In the genomic region with DNA sequence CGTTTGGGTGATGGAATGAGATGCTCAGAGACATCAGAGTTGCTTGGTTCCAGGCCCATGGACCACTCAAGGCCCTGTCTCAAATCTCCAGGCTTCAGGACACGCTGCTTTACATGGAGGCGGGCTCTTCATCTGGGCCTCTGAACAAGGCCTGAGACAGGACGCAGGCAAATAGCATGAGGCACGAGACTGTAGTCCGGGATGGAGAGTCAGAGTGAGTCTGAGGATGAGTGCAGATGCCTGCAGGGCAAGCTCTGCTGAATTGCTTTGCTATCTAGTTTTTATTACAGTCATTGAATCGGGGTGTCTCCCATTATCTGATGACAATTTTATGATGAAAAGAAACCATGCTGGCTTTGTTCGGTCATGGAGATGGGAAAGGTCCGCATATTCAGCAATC, we compare ENCODE assay signal across 21 cellular contexts. TPM values are rescaled to one million over a fixed set of nuclear protein-coding genes. Genes with fewer than 3 reads are reported as not detected.
DNase-seq lines count a peak whose midpoint lies in the region; ATAC-seq and TF ChIP-seq lines count a peak whose summit lies in the region.
"Had no signal": no experiment of that assay in that cellular context is flagged by ENCODE, and none has a peak within 500 bp of the region (broad histone marks: within the 10 kb centered on the region; RNA-seq: fewer than 3 reads in every experiment).

No MANE protein-coding gene starts in this region.

- H3K4me3 ChIP-seq in SK-N-SH (ENCODE audit: low read depth in 2 of 2, low read length in 1 of 2) (no peak overlapping the region), lower lobe of right lung (no peak overlapping the region), sigmoid colon (no peak overlapping the region)

- no peak overlapping the region for H3K4me3 Mint-ChIP-seq in brain
- H3K4me3 Mint-ChIP-seq in immature natural killer cell = no peak overlapping the region
- H3K4me3 Mint-ChIP-seq: activated B cell treated with CpG ODN at 0.5 μM for 24 hours; activated T-helper 1 cell treated with anti-CD3 and anti-CD28 coated beads, Interleukin-12 subunit alpha, Interleukin-12 subunit beta, Interleukin-2, Interleukin-4 antibody, amounts not matched to agents 30 ng/mL and 10 ng/mL and 1 ng/mL, durations not matched to agents 14 hours and 24 hours and 36 hours; CD4-positive, alpha-beta memory T cell; natural killer cell treated with Interleukin-12 subunit alpha and Interleukin-12 subunit beta and Interleukin-15 and Interleukin-18, amount 100 ng/mL, for 72 hours had no signal

- no peak overlapping the region for H2AFZ ChIP-seq in SK-N-SH (ENCODE audit: low read depth)

- no peak for TF ChIP-seq EP300 in SK-N-SH (IDR thresholded peaks at IDR 0.05; ENCODE audit: borderline replicate concordance in 1 of 2, low read depth in 1 of 2, low read length in 1 of 2)
- no peak for TF ChIP-seq EP300 in sigmoid colon (IDR thresholded peaks at IDR 0.05)

- CTCF ChIA-PET in SK-N-SH (lab: Yijun Ruan, JAX) = interaction anchor here (0.9 to 3.7 kb wide), 8 partner anchors 10 to 502 kb away, joined by 3 to 12 read pairs (median 6); no protein-coding TSS in a partner anchor

- no peak for TF ChIP-seq POLR2A in sigmoid colon (IDR thresholded peaks at IDR 0.05)

- no peaks in the 10 kb centered on the region for H3K27me3 ChIP-seq in SK-N-SH (ENCODE audit: insufficient read depth)
- H3K27me3 ChIP-seq in lower lobe of right lung (ENCODE audit: low read depth) = no peaks in the 10 kb centered on the region
- no peaks in the 10 kb centered on the region for H3K27me3 ChIP-seq in sigmoid colon

- H3K27me3 Mint-ChIP-seq in brain = peaks cover 5% of the 10 kb centered on the region
- peaks cover 0 to 10% (median 6%) of the 10 kb centered on the region in 3 donors for H3K27me3 Mint-ChIP-seq in immature natural killer cell (ENCODE audit: low read depth in 3 of 3)

- WGBS in SK-N-SH (ENCODE audit: low lambda C conversion rate) = 14% methylated on average over 9 of the region's 9 CpGs
- WGBS in sigmoid colon, 2 donors = 46 to 72% methylated on average over 9 of the region's 9 CpGs

- no peaks in the 10 kb centered on the region for H4K20me1 ChIP-seq in SK-N-SH (ENCODE audit: insufficient read depth)

- intact Hi-C loops in lower lobe of right lung (cut with DNase I) = no loop called here
- intact Hi-C loops in sigmoid colon (cut with DNase I) = loop anchor here (5.0 kb wide), 1 partner anchor 80 kb away; a partner anchor contains a TSS

- H3K27ac Mint-ChIP-seq in brain (peak overlapping the region in 3 of 5 experiments; percentile 45 to 68 (median 49)), immature natural killer cell (no peak overlapping the region)
- H3K27ac Mint-ChIP-seq: activated B cell treated with CpG ODN at 0.5 μM for 24 hours; activated T-helper 1 cell treated with anti-CD3 and anti-CD28 coated beads, Interleukin-12 subunit alpha, Interleukin-12 subunit beta, Interleukin-2, Interleukin-4 antibody, amounts not matched to agents 30 ng/mL and 10 ng/mL and 1 ng/mL, durations not matched to agents 14 hours and 24 hours and 36 hours; CD4-positive, alpha-beta memory T cell; natural killer cell treated with Interleukin-12 subunit alpha and Interleukin-12 subunit beta and Interleukin-15 and Interleukin-18, amount 100 ng/mL, for 72 hours had no signal

- POLR2A ChIA-PET in SK-N-SH (lab: Yijun Ruan, JAX) = interaction anchor here (0.9 kb wide), 1 partner anchor 204 kb away, joined by 3 read pairs; no protein-coding TSS in a partner anchor

- H3K9me3 Mint-ChIP-seq in brain = peaks cover 0 to 4% (median under 1%) of the 10 kb centered on the region in 5 experiments
- peaks cover 0 to 3% (median 0%) of the 10 kb centered on the region in 6 donors for H3K9me3 Mint-ChIP-seq in immature natural killer cell
- H3K9me3 Mint-ChIP-seq: activated B cell treated with CpG ODN at 0.5 μM for 24 hours; activated T-helper 1 cell treated with anti-CD3 and anti-CD28 coated beads, Interleukin-12 subunit alpha, Interleukin-12 subunit beta, Interleukin-2, Interleukin-4 antibody, amounts not matched to agents 30 ng/mL and 10 ng/mL and 1 ng/mL, durations not matched to agents 14 hours and 24 hours and 36 hours; natural killer cell treated with Interleukin-12 subunit alpha and Interleukin-12 subunit beta and Interleukin-15 and Interleukin-18, amount 100 ng/mL, for 72 hours had no signal

- H3K4me2 ChIP-seq in SK-N-SH = no peak overlapping the region

- TF ChIP-seq RAD21 in SK-N-SH (IDR thresholded peaks at IDR 0.05; ENCODE audit: low read length) = no peak

- no peaks in the 10 kb centered on the region for H3K9me2 ChIP-seq in SK-N-SH

- H3K27ac ChIP-seq in SK-N-SH (ENCODE audit: low read depth in 2 of 2, low read length in 1 of 2) (peak overlapping the region in 1 of 2 experiments; percentile 93; a peak in 2 of 4 replicates), lower lobe of right lung (peak overlapping the region; percentile 86), sigmoid colon (peak overlapping the region; percentile 66 to 80 (median 70))

- no peaks in the 10 kb centered on the region for H3F3A ChIP-seq in SK-N-SH (replicated peaks; ENCODE audit: insufficient read depth)

- ATAC-seq in SK-N-SH treated with all-trans-retinoic acid at 6 μM for 48 hours = no peak; the same call in 2 of the 3 replicates
- no peak for ATAC-seq in lower lobe of right lung
- no peak for ATAC-seq in GM21786 (IDR thresholded peaks at IDR 0.05; ENCODE audit: unreplicated experiment)
- ATAC-seq: left colon; natural killer cell treated with Interleukin-12 subunit alpha and Interleukin-12 subunit beta and Interleukin-15 and Interleukin-18, amount 100 ng/mL, for 72 hours had no signal

- H3K79me2 ChIP-seq in SK-N-SH (ENCODE audit: insufficient read depth) = no peaks in the 10 kb centered on the region

- no peaks in the 10 kb centered on the region for H3K9me3 ChIP-seq in SK-N-SH
- H3K9me3 ChIP-seq in lower lobe of right lung = no peaks in the 10 kb centered on the region
- no peaks in the 10 kb centered on the region for H3K9me3 ChIP-seq in sigmoid colon

- H3K36me3 ChIP-seq in SK-N-SH (replicated peaks in 1 of 2; ENCODE audit: control insufficient read depth in 1 of 2, insufficient read depth in 2 of 2, low read length in 1 of 2) (no peaks in the 10 kb centered on the region), lower lobe of right lung (no peaks in the 10 kb centered on the region), sigmoid colon (no peaks in the 10 kb centered on the region)

- no peak overlapping the region for H3K9ac ChIP-seq in SK-N-SH

- peaks cover 0 to 33% of the 10 kb centered on the region in 2 experiments; a peak in 2 of 4 replicates for H3K4me1 ChIP-seq in SK-N-SH (ENCODE audit: control insufficient read depth in 1 of 2, insufficient read depth in 2 of 2, low read depth in 1 of 2, low read length in 1 of 2)
- H3K4me1 ChIP-seq in lower lobe of right lung = peaks cover 31% of the 10 kb centered on the region
- peaks cover 0 to 35% (median 32%) of the 10 kb centered on the region in 4 donors for H3K4me1 ChIP-seq in sigmoid colon

- H3K36me3 Mint-ChIP-seq in brain (no peaks in the 10 kb centered on the region), immature natural killer cell (no peaks in the 10 kb centered on the region)
- H3K36me3 Mint-ChIP-seq: CD4-positive, alpha-beta memory T cell; natural killer cell treated with Interleukin-12 subunit alpha and Interleukin-12 subunit beta and Interleukin-15 and Interleukin-18, amount 100 ng/mL, for 72 hours had no signal

- DNase-seq in SK-N-SH = peak; percentile 75
- DNase-seq in lower lobe of right lung = no peak
- DNase-seq in sigmoid colon = no peak
- no peak for DNase-seq in NOMO-1 treated with DMSO at 0.1 percent for 48 hours (lab: John Stamatoyannopoulos, UW; ENCODE audit: unreplicated experiment)
- DNase-seq in immature natural killer cell = no peak
- DNase-seq: 8988T; activated B cell treated with CpG ODN at 0.5 μM for 24 hours; activated naive CD4-positive, alpha-beta T cell treated with anti-CD3 and anti-CD28 coated beads, Interleukin-2, amount 50 U/mL, for 16 hours; caudate nucleus; CD4-positive, alpha-beta memory T cell; GF-D8; Karpas-422; left colon; midbrain; NCI-H69; trophoblast cell had no signal

- H3K4me1 Mint-ChIP-seq in brain (peaks cover 47% of the 10 kb centered on the region), immature natural killer cell (peaks cover 0 to 2% of the 10 kb centered on the region in 2 donors)

- TF ChIP-seq CTCF in SK-N-SH (IDR thresholded peaks at IDR 0.05) = no peak
- TF ChIP-seq CTCF in brain (conservative IDR thresholded peaks at IDR 0.05) = no peak
- no peak for TF ChIP-seq CTCF in lower lobe of right lung (IDR thresholded peaks at IDR 0.05)
- no peak for TF ChIP-seq CTCF in sigmoid colon (IDR thresholded peaks at IDR 0.05)

TF ChIP-seq in SK-N-SH, 30 proteins besides CTCF, POLR2A, EP300 and RAD21 (continues in another document):
- TF ChIP-seq SIN3A (IDR thresholded peaks at IDR 0.05; ENCODE audit: borderline replicate concordance, low read depth, low read length) (no peak), RFX5 (IDR thresholded peaks at IDR 0.05; ENCODE audit: low read length) (no peak), EZH2phosphoT487 (IDR thresholded peaks at IDR 0.05; ENCODE audit: borderline replicate concordance, low read depth) (no peak), MXI1 (IDR thresholded peaks at IDR 0.05; ENCODE audit: low read depth, low read length) (no peak)

TF ChIP-seq in SK-N-SH treated with all-trans-retinoic acid at 6 μM for 48 hours, 23 proteins besides CTCF, POLR2A, EP300 and RAD21 (continues in another document):
- no peak for TF ChIP-seq OSR1 (CRISPR knock-in tag; IDR thresholded peaks at IDR 0.05)
- TF ChIP-seq, protein P1, sequence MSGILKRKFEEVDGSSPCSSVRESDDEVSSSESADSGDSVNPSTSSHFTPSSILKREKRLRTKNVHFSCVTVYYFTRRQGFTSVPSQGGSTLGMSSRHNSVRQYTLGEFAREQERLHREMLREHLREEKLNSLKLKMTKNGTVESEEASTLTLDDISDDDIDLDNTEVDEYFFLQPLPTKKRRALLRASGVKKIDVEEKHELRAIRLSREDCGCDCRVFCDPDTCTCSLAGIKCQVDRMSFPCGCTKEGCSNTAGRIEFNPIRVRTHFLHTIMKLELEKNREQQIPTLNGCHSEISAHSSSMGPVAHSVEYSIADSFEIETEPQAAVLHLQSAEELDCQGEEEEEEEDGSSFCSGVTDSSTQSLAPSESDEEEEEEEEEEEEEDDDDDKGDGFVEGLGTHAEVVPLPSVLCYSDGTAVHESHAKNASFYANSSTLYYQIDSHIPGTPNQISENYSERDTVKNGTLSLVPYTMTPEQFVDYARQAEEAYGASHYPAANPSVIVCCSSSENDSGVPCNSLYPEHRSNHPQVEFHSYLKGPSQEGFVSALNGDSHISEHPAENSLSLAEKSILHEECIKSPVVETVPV (CRISPR knock-in tag; IDR thresholded peaks at IDR 0.05) = no peak

RNA-seq across cellular contexts. Expression of a gene that starts 1.6 kb away (rescaled TPM):
- polyA plus RNA-seq in SK-N-SH (2012; rRNA removed) (not detected in 2 replicates), brain (ENCODE audit: insufficient read depth, low read depth, low replicate concordance) (2.9 TPM), sigmoid colon (1 to 10 TPM in 2 of 3 donors, under 1 TPM in 1; 0.46 to 3.8 (median 3.0) TPM), immature natural killer cell (not detected)
- not detected in 2 replicates for polyA plus RNA-seq in SK-N-SH (2012; cell fraction: cytosol; rRNA removed)
- not detected in 2 replicates for polyA plus RNA-seq in SK-N-SH (2012; cell fraction: nucleus; rRNA removed)
- total RNA-seq in lower lobe of right lung (108 TPM), sigmoid colon (10 to 100 TPM in 3 of 4 donors, 1 to 10 TPM in 1; 7.2 to 22.5 (median 14.2) TPM)
- total RNA-seq: CD4-positive, alpha-beta memory T cell; natural killer cell treated with Interleukin-12 subunit alpha and Interleukin-12 subunit beta and Interleukin-15 and Interleukin-18, amount 100 ng/mL, for 72 hours had no signal
- polyA plus RNA-seq: CD4-positive, alpha-beta memory T cell had no signal

Comparison
In these comparisons a context has a peak if more than half of its experiments do, and no peak if none do; other contexts are left out.
1. H3K27ac Mint-ChIP-seq: peak in brain (3 of 5); none in immature natural killer cell (0 of 6).